ENCODE assay signal across 9 cellular contexts in genomic region chr20:44495257-44495656, GRCh38. TPM values are rescaled to one million over a fixed set of nuclear protein-coding genes. Genes with fewer than 3 reads are reported as not detected.
DNase-seq lines count a peak whose midpoint lies in the region; ATAC-seq, FAIRE-seq and TF ChIP-seq lines count a peak whose summit lies in the region.
"Had no signal": no experiment of that assay in that cellular context is flagged by ENCODE, and none has a peak within 500 bp of the region (broad histone marks: within the 10 kb centered on the region; RNA-seq: fewer than 3 reads in every experiment).

No MANE protein-coding gene starts in this region.

- H3K36me3 ChIP-seq in keratinocyte (ENCODE audit: control insufficient read depth in 2 of 2, extremely low read depth in 1 of 2, insufficient read depth in 2 of 2, low read length in 2 of 2), result peaks cover 19 to 39% of the 10 kb centered on the region in 2 experiments
- peaks cover 16 to 96% (median 56%) of the 10 kb centered on the region in 4 donors for H3K36me3 ChIP-seq in upper lobe of left lung

- no peak overlapping the region for H2AFZ ChIP-seq in keratinocyte (ENCODE audit: control insufficient read depth, low read length)

- WGBS in upper lobe of left lung, 2 donors, result 63 to 67% methylated on average over 1 of the region's 1 CpG

- intact Hi-C loops in activated CD4-positive, alpha-beta T cell treated with anti-CD3 and anti-CD28 coated beads, Interleukin-2, amount 10 ng/mL, durations not matched to agents 24 days and 14 days (cut with micrococcal nuclease), result no loop called here
- intact Hi-C loops in activated T-helper 2 cell treated with anti-CD3 and anti-CD28 coated beads, Interferon-gamma antibody, Interleukin-2, Interleukin-4, amounts not matched to agents 10 μg/mL and 5 μg/mL and 100 μg/mL, durations not matched to agents 14 hours and 24 hours and 36 hours (cut with micrococcal nuclease), result loop anchor here (2.0 kb wide), 1 partner anchor 18 kb away; no protein-coding TSS in a partner anchor

- no peak for TF ChIP-seq CTCF in keratinocyte (optimal IDR thresholded peaks at IDR 0.05 in 1 of 3, IDR thresholded peaks at IDR 0.05 in 1 of 3, conservative IDR thresholded peaks at IDR 0.05 in 1 of 3; ENCODE audit: extremely low read depth in 1 of 3, insufficient read depth in 2 of 3, low read length in 3 of 3)
- no peak for TF ChIP-seq CTCF in upper lobe of left lung (IDR thresholded peaks at IDR 0.05)

- H3K4me1 ChIP-seq in keratinocyte (ENCODE audit: control insufficient read depth, extremely low read depth, insufficient read depth, low read length) (peaks cover 39% of the 10 kb centered on the region), upper lobe of left lung (peaks cover 0 to 13% (median 8%) of the 10 kb centered on the region in 4 donors)

- H3K79me2 ChIP-seq in keratinocyte (ENCODE audit: control insufficient read depth, insufficient read depth, low read length), result no peaks in the 10 kb centered on the region

- peak overlapping the region; percentile 84 for H3K9ac ChIP-seq in keratinocyte (ENCODE audit: control insufficient read depth, extremely low read depth, insufficient read depth, low read length)

- no peaks in the 10 kb centered on the region for H3K9me1 ChIP-seq in keratinocyte (ENCODE audit: control insufficient read depth, extremely low read depth, insufficient read depth, low read length)

- TF ChIP-seq EP300 in upper lobe of left lung (IDR thresholded peaks at IDR 0.05), result peak in 1 of 4 donors; percentile 88

- no peak for FAIRE-seq in keratinocyte (lab: Jason Lieb, UNC)

- peak overlapping the region; percentile 21 for H3K27ac Mint-ChIP-seq in activated CD4-positive, alpha-beta T cell treated with anti-CD3 and anti-CD28 coated beads, Interleukin-2, amount 10 ng/mL, durations not matched to agents 24 days and 14 days
- peak overlapping the region; percentile 50 for H3K27ac Mint-ChIP-seq in activated T-helper 2 cell treated with anti-CD3 and anti-CD28 coated beads, Interferon-gamma antibody, Interleukin-2, Interleukin-4, amounts not matched to agents 10 μg/mL and 5 μg/mL and 100 μg/mL, durations not matched to agents 14 hours and 24 hours and 36 hours

- no peaks in the 10 kb centered on the region for H3K27me3 Mint-ChIP-seq in activated CD4-positive, alpha-beta T cell treated with anti-CD3 and anti-CD28 coated beads, Interleukin-2, amount 10 ng/mL, durations not matched to agents 24 days and 14 days
- no peaks in the 10 kb centered on the region for H3K27me3 Mint-ChIP-seq in activated T-helper 2 cell treated with anti-CD3 and anti-CD28 coated beads, Interferon-gamma antibody, Interleukin-2, Interleukin-4, amounts not matched to agents 10 μg/mL and 5 μg/mL and 100 μg/mL, durations not matched to agents 14 hours and 24 hours and 36 hours (ENCODE audit: low read depth)

- dilution Hi-C loops in keratinocyte (cut with MboI; ENCODE audit: extremely low pct_ligation_motif_present, low sequenced_read_pairs), result no loop called here

- H4K20me1 ChIP-seq in keratinocyte (ENCODE audit: control insufficient read depth, extremely low read depth, insufficient read depth, low read length), result no peaks in the 10 kb centered on the region

- H3K36me3 Mint-ChIP-seq in activated CD4-positive, alpha-beta T cell treated with anti-CD3 and anti-CD28 coated beads, Interleukin-2, amount 10 ng/mL, durations not matched to agents 24 days and 14 days (ENCODE audit: low read depth), result peaks cover 65% of the 10 kb centered on the region
- H3K36me3 Mint-ChIP-seq in activated T-helper 2 cell treated with anti-CD3 and anti-CD28 coated beads, Interferon-gamma antibody, Interleukin-2, Interleukin-4, amounts not matched to agents 10 μg/mL and 5 μg/mL and 100 μg/mL, durations not matched to agents 14 hours and 24 hours and 36 hours (ENCODE audit: low read depth), result peaks cover 74% of the 10 kb centered on the region

- no peaks in the 10 kb centered on the region for H3K9me3 ChIP-seq in keratinocyte (ENCODE audit: control insufficient read depth, low read depth, low read length)
- no peaks in the 10 kb centered on the region for H3K9me3 ChIP-seq in upper lobe of left lung

- H3K9me3 Mint-ChIP-seq in activated CD4-positive, alpha-beta T cell treated with anti-CD3 and anti-CD28 coated beads, Interleukin-2, amount 10 ng/mL, durations not matched to agents 24 days and 14 days, result no peaks in the 10 kb centered on the region
- no peaks in the 10 kb centered on the region for H3K9me3 Mint-ChIP-seq in activated T-helper 2 cell treated with anti-CD3 and anti-CD28 coated beads, Interferon-gamma antibody, Interleukin-2, Interleukin-4, amounts not matched to agents 10 μg/mL and 5 μg/mL and 100 μg/mL, durations not matched to agents 14 hours and 24 hours and 36 hours

- ATAC-seq in upper lobe of left lung (ENCODE audit: low FRiP score in 2 of 2), result peak; percentile 25 to 78

- DNase-seq in activated CD4-positive, alpha-beta T cell treated with anti-CD3 and anti-CD28 coated beads, Interleukin-2, amount 10 ng/mL, durations not matched to agents 24 days and 14 days, result no peak
- no peak for DNase-seq in activated CD4-positive, alpha-beta T cell treated with anti-CD3 and anti-CD28 coated beads for 48 hours
- DNase-seq in activated T-helper 2 cell treated with anti-CD3 and anti-CD28 coated beads, Interferon-gamma antibody, Interleukin-2, Interleukin-4, amounts not matched to agents 10 μg/mL and 5 μg/mL and 100 μg/mL, durations not matched to agents 14 hours and 24 hours and 36 hours (ENCODE audit: low spot score), result no peak
- DNase-seq in keratinocyte (ENCODE audit: low read depth, low spot score) (peak; percentile 63), upper lobe of left lung (no peak), nucleus accumbens (lab: John Stamatoyannopoulos, UW) (no peak), amygdala (lab: John Stamatoyannopoulos, UW) (no peak), KG1 (lab: John Stamatoyannopoulos, UW) (no peak)
- DNase-seq: NCI-H2227 treated with DMSO at 0.1 percent for 48 hours had no signal

- H3K27ac ChIP-seq in keratinocyte (ENCODE audit: control insufficient read depth, insufficient read depth, low read length) (peak overlapping the region; percentile 100), upper lobe of left lung (peak overlapping the region; percentile 62 to 78 (median 66))

- TF ChIP-seq POLR2A in upper lobe of left lung (IDR thresholded peaks at IDR 0.05), result no peak

- H3K4me2 ChIP-seq in keratinocyte (ENCODE audit: control insufficient read depth, extremely low read depth, insufficient read depth, low read depth, low read length), result peak overlapping the region; percentile 89

- no peaks in the 10 kb centered on the region for H3K27me3 ChIP-seq in keratinocyte (ENCODE audit: control insufficient read depth, extremely low read depth, insufficient read depth, low read length)
- no peaks in the 10 kb centered on the region for H3K27me3 ChIP-seq in upper lobe of left lung

- H3K4me1 Mint-ChIP-seq in activated CD4-positive, alpha-beta T cell treated with anti-CD3 and anti-CD28 coated beads, Interleukin-2, amount 10 ng/mL, durations not matched to agents 24 days and 14 days, result peaks cover 28% of the 10 kb centered on the region
- peaks cover 27% of the 10 kb centered on the region for H3K4me1 Mint-ChIP-seq in activated T-helper 2 cell treated with anti-CD3 and anti-CD28 coated beads, Interferon-gamma antibody, Interleukin-2, Interleukin-4, amounts not matched to agents 10 μg/mL and 5 μg/mL and 100 μg/mL, durations not matched to agents 14 hours and 24 hours and 36 hours (ENCODE audit: low read depth)

- no peak overlapping the region for H3K4me3 Mint-ChIP-seq in activated CD4-positive, alpha-beta T cell treated with anti-CD3 and anti-CD28 coated beads, Interleukin-2, amount 10 ng/mL, durations not matched to agents 24 days and 14 days
- no peak overlapping the region for H3K4me3 Mint-ChIP-seq in activated T-helper 2 cell treated with anti-CD3 and anti-CD28 coated beads, Interferon-gamma antibody, Interleukin-2, Interleukin-4, amounts not matched to agents 10 μg/mL and 5 μg/mL and 100 μg/mL, durations not matched to agents 14 hours and 24 hours and 36 hours (ENCODE audit: low read depth)

- H3K4me3 ChIP-seq in keratinocyte (ENCODE audit: control insufficient read depth in 2 of 3, extremely low read depth in 1 of 3, insufficient read depth in 2 of 3, low read depth in 1 of 3, low read length in 3 of 3) (no peak overlapping the region), upper lobe of left lung (no peak overlapping the region)

RNA-seq across cellular contexts. Expression of gene TTPAL, which starts 19.6 kb away (rescaled TPM):
- total RNA-seq in activated CD4-positive, alpha-beta T cell treated with anti-CD3 and anti-CD28 coated beads, Interleukin-2, amount 10 ng/mL, durations not matched to agents 24 days and 14 days, result 22.6 and 23.2 TPM in 2 replicates
- total RNA-seq in activated T-helper 2 cell treated with anti-CD3 and anti-CD28 coated beads, Interferon-gamma antibody, Interleukin-2, Interleukin-4, amounts not matched to agents 10 μg/mL and 5 μg/mL and 100 μg/mL, durations not matched to agents 14 hours and 24 hours and 36 hours, result 19.7 and 20.8 TPM in 2 replicates
- 15.1 to 24.9 TPM (median 20.0 TPM) in 3 replicates for polyA plus RNA-seq in keratinocyte
- 7.4 TPM for polyA plus RNA-seq in keratinocyte (2011; ENCODE audit: low read depth)
- polyA plus RNA-seq in keratinocyte (2011; cell fraction: cytosol; rRNA removed), result 20.5 and 23.4 TPM in 2 replicates
- polyA plus RNA-seq in keratinocyte (2011; cell fraction: nucleus; rRNA removed), result 34.4 and 40.9 TPM in 2 replicates
- 17.3 and 26.4 TPM in 2 replicates for polyA plus RNA-seq in keratinocyte (2012; ENCODE audit: low replicate concordance)
- 32.5 to 94.6 TPM (median 34.1 TPM) in 3 replicates for polyA minus RNA-seq in keratinocyte
- 23.2 TPM for polyA minus RNA-seq in keratinocyte (2011; cell fraction: cytosol; rRNA and poly(A)+ RNA removed)
- polyA minus RNA-seq in keratinocyte (2011; cell fraction: nucleus; rRNA and poly(A)+ RNA removed), result 15.3 and 32.3 TPM in 2 replicates
- total RNA-seq in upper lobe of left lung, result 10 to 100 TPM in 4 of 6 donors, 1 to 10 TPM in 2; 9.4 to 12.2 (median 10.2) TPM

RNA-seq across cellular contexts. Expression of gene SERINC3, which starts 26.6 kb away (rescaled TPM):
- 47.1 and 49.6 TPM in 2 replicates for total RNA-seq in activated CD4-positive, alpha-beta T cell treated with anti-CD3 and anti-CD28 coated beads, Interleukin-2, amount 10 ng/mL, durations not matched to agents 24 days and 14 days
- total RNA-seq in activated T-helper 2 cell treated with anti-CD3 and anti-CD28 coated beads, Interferon-gamma antibody, Interleukin-2, Interleukin-4, amounts not matched to agents 10 μg/mL and 5 μg/mL and 100 μg/mL, durations not matched to agents 14 hours and 24 hours and 36 hours, result 51.2 and 52.5 TPM in 2 replicates
- polyA plus RNA-seq in keratinocyte, result 118 to 151 TPM (median 145 TPM) in 3 replicates
- polyA plus RNA-seq in keratinocyte (2011; ENCODE audit: low read depth), result 35.8 TPM
- polyA plus RNA-seq in keratinocyte (2011; cell fraction: cytosol; rRNA removed), result 82.7 and 125 TPM in 2 replicates
- 184 and 222 TPM in 2 replicates for polyA plus RNA-seq in keratinocyte (2011; cell fraction: nucleus; rRNA removed)
- 67.3 and 95.2 TPM in 2 replicates for polyA plus RNA-seq in keratinocyte (2012; ENCODE audit: low replicate concordance)
- 152 to 382 TPM (median 316 TPM) in 3 replicates for polyA minus RNA-seq in keratinocyte
- 157 TPM for polyA minus RNA-seq in keratinocyte (2011; cell fraction: cytosol; rRNA and poly(A)+ RNA removed)
- 168 and 227 TPM in 2 replicates for polyA minus RNA-seq in keratinocyte (2011; cell fraction: nucleus; rRNA and poly(A)+ RNA removed)
- 100 to 1,000 TPM in 4 of 6 donors, 10 to 100 TPM in 2; 56.3 to 122 (median 107) TPM for total RNA-seq in upper lobe of left lung
